1 cellular context compared by ENCODE assay signal in the genomic region with DNA sequence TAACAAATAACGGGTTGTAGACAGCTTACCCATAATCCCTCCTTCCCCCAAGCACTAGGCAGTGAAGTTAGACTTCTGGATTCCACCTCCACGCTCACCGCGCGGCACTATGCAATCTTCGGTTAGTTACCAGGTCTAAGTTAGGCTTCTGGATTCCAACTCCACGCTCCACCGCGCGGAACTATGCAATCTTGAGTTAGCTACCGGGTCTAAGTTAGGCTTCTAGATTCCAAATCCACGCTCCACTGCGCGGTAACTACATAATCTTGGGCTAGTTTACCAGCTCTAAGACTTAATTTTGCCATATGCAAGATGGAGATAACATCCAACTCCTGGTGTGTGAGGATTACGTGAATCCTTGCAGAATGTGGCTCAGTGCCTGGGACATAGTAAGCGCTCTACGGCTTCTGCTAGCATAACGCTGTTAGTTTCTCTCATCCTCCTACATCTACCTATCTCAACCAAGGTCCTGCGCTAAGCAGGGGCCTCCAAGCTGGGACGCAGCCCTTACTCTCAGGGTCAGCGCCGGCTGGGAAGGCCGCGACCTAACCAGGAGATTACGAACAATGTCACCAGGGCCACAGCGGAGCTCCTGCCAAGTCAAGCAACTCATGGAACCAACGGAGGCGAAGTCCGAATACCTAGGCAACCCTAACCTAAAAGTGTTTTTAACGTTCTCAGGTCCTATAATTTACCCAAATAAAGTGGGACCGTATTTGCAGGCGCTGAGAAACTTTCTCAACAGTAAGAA.
A peak's percentile ranks its signal among the peaks of the same experiment; 100 is the strongest.
TF ChIP-seq lines count a peak whose summit lies in the region.

No MANE protein-coding gene starts in this region.

TF ChIP-seq in HepG2, 621 proteins besides CTCF, POLR2A, EP300 and RAD21 (continued from another document and continues in another):
- TF ChIP-seq, protein P1, sequence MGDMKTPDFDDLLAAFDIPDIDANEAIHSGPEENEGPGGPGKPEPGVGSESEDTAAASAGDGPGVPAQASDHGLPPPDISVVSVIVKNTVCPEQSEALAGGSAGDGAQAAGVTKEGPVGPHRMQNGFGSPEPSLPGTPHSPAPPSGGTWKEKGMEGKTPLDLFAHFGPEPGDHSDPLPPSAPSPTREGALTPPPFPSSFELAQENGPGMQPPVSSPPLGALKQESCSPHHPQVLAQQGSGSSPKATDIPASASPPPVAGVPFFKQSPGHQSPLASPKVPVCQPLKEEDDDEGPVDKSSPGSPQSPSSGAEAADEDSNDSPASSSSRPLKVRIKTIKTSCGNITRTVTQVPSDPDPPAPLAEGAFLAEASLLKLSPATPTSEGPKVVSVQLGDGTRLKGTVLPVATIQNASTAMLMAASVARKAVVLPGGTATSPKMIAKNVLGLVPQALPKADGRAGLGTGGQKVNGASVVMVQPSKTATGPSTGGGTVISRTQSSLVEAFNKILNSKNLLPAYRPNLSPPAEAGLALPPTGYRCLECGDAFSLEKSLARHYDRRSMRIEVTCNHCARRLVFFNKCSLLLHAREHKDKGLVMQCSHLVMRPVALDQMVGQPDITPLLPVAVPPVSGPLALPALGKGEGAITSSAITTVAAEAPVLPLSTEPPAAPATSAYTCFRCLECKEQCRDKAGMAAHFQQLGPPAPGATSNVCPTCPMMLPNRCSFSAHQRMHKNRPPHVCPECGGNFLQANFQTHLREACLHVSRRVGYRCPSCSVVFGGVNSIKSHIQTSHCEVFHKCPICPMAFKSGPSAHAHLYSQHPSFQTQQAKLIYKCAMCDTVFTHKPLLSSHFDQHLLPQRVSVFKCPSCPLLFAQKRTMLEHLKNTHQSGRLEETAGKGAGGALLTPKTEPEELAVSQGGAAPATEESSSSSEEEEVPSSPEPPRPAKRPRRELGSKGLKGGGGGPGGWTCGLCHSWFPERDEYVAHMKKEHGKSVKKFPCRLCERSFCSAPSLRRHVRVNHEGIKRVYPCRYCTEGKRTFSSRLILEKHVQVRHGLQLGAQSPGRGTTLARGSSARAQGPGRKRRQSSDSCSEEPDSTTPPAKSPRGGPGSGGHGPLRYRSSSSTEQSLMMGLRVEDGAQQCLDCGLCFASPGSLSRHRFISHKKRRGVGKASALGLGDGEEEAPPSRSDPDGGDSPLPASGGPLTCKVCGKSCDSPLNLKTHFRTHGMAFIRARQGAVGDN (CRISPR knock-in tag; IDR thresholded peaks at IDR 0.05) = no peak; the same call in 1 of the 2 replicates
- no peak for TF ChIP-seq ZFP36 (IDR thresholded peaks at IDR 0.05; ENCODE audit: borderline replicate concordance, low read depth, low read length, partially characterized antibody)
- TF ChIP-seq MTF1 (CRISPR knock-in tag; IDR thresholded peaks at IDR 0.05) = no peak
- no peak for TF ChIP-seq GABPA (IDR thresholded peaks at IDR 0.05; ENCODE audit: low read depth, low read length)
- no peak for TF ChIP-seq GABPA (CRISPR knock-in tag; IDR thresholded peaks at IDR 0.05; ENCODE audit: low read depth)
- no peak for TF ChIP-seq TGIF2 (CRISPR knock-in tag; IDR thresholded peaks at IDR 0.05)
- peak; percentile 6 for TF ChIP-seq IKZF4 (CRISPR knock-in tag; IDR thresholded peaks at IDR 0.05; ENCODE audit: borderline replicate concordance, low read depth, not compliant biosample characterization)
- TF ChIP-seq, protein P2, sequence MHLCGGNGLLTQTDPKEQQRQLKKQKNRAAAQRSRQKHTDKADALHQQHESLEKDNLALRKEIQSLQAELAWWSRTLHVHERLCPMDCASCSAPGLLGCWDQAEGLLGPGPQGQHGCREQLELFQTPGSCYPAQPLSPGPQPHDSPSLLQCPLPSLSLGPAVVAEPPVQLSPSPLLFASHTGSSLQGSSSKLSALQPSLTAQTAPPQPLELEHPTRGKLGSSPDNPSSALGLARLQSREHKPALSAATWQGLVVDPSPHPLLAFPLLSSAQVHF (CRISPR knock-in tag; IDR thresholded peaks at IDR 0.05) = no peak
- TF ChIP-seq, protein P3, sequence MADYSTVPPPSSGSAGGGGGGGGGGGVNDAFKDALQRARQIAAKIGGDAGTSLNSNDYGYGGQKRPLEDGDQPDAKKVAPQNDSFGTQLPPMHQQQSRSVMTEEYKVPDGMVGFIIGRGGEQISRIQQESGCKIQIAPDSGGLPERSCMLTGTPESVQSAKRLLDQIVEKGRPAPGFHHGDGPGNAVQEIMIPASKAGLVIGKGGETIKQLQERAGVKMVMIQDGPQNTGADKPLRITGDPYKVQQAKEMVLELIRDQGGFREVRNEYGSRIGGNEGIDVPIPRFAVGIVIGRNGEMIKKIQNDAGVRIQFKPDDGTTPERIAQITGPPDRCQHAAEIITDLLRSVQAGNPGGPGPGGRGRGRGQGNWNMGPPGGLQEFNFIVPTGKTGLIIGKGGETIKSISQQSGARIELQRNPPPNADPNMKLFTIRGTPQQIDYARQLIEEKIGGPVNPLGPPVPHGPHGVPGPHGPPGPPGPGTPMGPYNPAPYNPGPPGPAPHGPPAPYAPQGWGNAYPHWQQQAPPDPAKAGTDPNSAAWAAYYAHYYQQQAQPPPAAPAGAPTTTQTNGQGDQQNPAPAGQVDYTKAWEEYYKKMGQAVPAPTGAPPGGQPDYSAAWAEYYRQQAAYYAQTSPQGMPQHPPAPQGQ (CRISPR knock-in tag; IDR thresholded peaks at IDR 0.05; ENCODE audit: borderline replicate concordance) = no peak
- no peak for TF ChIP-seq SIX1 (CRISPR knock-in tag; IDR thresholded peaks at IDR 0.05; ENCODE audit: borderline replicate concordance)
- TF ChIP-seq ZNF205 (CRISPR knock-in tag; IDR thresholded peaks at IDR 0.05) = peak; percentile 98
- no peak for TF ChIP-seq UBTF (CRISPR knock-in tag; IDR thresholded peaks at IDR 0.05)
- no peak for TF ChIP-seq MNT (IDR thresholded peaks at IDR 0.05)
- no peak for TF ChIP-seq BRF2 (CRISPR knock-in tag; IDR thresholded peaks at IDR 0.05)
- no peak for TF ChIP-seq ARNT (IDR thresholded peaks at IDR 0.05)
- TF ChIP-seq PHF20 (CRISPR knock-in tag; IDR thresholded peaks at IDR 0.05) = peak; percentile 72
- no peak for TF ChIP-seq KLF9 (CRISPR knock-in tag; IDR thresholded peaks at IDR 0.05; ENCODE audit: low read depth)
- TF ChIP-seq PHF8 (CRISPR knock-in tag; IDR thresholded peaks at IDR 0.05) = peak; percentile 92
- TF ChIP-seq ZNF615 (CRISPR knock-in tag; IDR thresholded peaks at IDR 0.05; ENCODE audit: borderline replicate concordance) = no peak
- TF ChIP-seq, protein P4, sequence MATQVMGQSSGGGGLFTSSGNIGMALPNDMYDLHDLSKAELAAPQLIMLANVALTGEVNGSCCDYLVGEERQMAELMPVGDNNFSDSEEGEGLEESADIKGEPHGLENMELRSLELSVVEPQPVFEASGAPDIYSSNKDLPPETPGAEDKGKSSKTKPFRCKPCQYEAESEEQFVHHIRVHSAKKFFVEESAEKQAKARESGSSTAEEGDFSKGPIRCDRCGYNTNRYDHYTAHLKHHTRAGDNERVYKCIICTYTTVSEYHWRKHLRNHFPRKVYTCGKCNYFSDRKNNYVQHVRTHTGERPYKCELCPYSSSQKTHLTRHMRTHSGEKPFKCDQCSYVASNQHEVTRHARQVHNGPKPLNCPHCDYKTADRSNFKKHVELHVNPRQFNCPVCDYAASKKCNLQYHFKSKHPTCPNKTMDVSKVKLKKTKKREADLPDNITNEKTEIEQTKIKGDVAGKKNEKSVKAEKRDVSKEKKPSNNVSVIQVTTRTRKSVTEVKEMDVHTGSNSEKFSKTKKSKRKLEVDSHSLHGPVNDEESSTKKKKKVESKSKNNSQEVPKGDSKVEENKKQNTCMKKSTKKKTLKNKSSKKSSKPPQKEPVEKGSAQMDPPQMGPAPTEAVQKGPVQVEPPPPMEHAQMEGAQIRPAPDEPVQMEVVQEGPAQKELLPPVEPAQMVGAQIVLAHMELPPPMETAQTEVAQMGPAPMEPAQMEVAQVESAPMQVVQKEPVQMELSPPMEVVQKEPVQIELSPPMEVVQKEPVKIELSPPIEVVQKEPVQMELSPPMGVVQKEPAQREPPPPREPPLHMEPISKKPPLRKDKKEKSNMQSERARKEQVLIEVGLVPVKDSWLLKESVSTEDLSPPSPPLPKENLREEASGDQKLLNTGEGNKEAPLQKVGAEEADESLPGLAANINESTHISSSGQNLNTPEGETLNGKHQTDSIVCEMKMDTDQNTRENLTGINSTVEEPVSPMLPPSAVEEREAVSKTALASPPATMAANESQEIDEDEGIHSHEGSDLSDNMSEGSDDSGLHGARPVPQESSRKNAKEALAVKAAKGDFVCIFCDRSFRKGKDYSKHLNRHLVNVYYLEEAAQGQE (IDR thresholded peaks at IDR 0.05; ENCODE audit: borderline replicate concordance in 1 of 2, low read depth in 1 of 2, low read length in 2 of 2) = no peak
- TF ChIP-seq ZMAT5 (CRISPR knock-in tag; IDR thresholded peaks at IDR 0.05; ENCODE audit: borderline replicate concordance, low read depth) = no peak
- TF ChIP-seq ZNF7 (CRISPR knock-in tag; IDR thresholded peaks at IDR 0.05) = no peak
- peak; percentile 81; the same call in 1 of the 2 replicates for TF ChIP-seq ZNF510 (CRISPR knock-in tag; IDR thresholded peaks at IDR 0.05; ENCODE audit: low read depth)
- peak; percentile 97 for TF ChIP-seq ZFX (CRISPR knock-in tag; IDR thresholded peaks at IDR 0.05; ENCODE audit: low read depth)
- no peak for TF ChIP-seq GLMP (CRISPR knock-in tag; IDR thresholded peaks at IDR 0.05; ENCODE audit: borderline replicate concordance)
- TF ChIP-seq PRMT3 (CRISPR knock-in tag; IDR thresholded peaks at IDR 0.05; ENCODE audit: borderline replicate concordance, low read depth) = 0 out of 2 replicates have a peak, but pooled peaks have one; percentile 2
- no peak for TF ChIP-seq ZNF343 (CRISPR knock-in tag; IDR thresholded peaks at IDR 0.05)
- TF ChIP-seq, protein P5, sequence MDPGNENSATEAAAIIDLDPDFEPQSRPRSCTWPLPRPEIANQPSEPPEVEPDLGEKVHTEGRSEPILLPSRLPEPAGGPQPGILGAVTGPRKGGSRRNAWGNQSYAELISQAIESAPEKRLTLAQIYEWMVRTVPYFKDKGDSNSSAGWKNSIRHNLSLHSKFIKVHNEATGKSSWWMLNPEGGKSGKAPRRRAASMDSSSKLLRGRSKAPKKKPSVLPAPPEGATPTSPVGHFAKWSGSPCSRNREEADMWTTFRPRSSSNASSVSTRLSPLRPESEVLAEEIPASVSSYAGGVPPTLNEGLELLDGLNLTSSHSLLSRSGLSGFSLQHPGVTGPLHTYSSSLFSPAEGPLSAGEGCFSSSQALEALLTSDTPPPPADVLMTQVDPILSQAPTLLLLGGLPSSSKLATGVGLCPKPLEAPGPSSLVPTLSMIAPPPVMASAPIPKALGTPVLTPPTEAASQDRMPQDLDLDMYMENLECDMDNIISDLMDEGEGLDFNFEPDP (CRISPR knock-in tag; conservative IDR thresholded peaks at IDR 0.05) = 0 out of 2 replicates have a peak, but pooled peaks have one; percentile 79
- TF ChIP-seq EZH2 (conservative IDR thresholded peaks at IDR 0.05; ENCODE audit: low read depth, low read length) = no peak
- no peak; the same call in 1 of the 2 replicates for TF ChIP-seq ZNF580 (CRISPR knock-in tag; IDR thresholded peaks at IDR 0.05; ENCODE audit: borderline replicate concordance, low read depth)
- no peak for TF ChIP-seq DR1 (CRISPR knock-in tag; IDR thresholded peaks at IDR 0.05)
- TF ChIP-seq ZNF720 (CRISPR knock-in tag; IDR thresholded peaks at IDR 0.05) = no peak
- TF ChIP-seq MAZ (IDR thresholded peaks at IDR 0.05; ENCODE audit: borderline replicate concordance, low read depth, low read length) = no peak
- no peak for TF ChIP-seq MAZ (CRISPR knock-in tag; IDR thresholded peaks at IDR 0.05; ENCODE audit: low read depth)
- TF ChIP-seq ZBTB7B (CRISPR knock-in tag; IDR thresholded peaks at IDR 0.05) = no peak
- TF ChIP-seq TMF1 (CRISPR knock-in tag; IDR thresholded peaks at IDR 0.05; ENCODE audit: low read depth) = no peak; the same call in 1 of the 2 replicates
